17 cellular contexts compared by ENCODE assay signal in genomic region chr18:80202-80601, GRCh38. TPM values are rescaled to one million over a fixed set of nuclear protein-coding genes. Genes with fewer than 3 reads are reported as not detected.
"Had no signal": no experiment of that assay in that cellular context is flagged by ENCODE, and none has a peak within 500 bp of the region (broad histone marks: within the 10 kb centered on the region; RNA-seq: fewer than 3 reads in every experiment).

No MANE protein-coding gene starts in this region.

RNA-seq across cellular contexts. Expression of gene TUBB8B, which starts 30.8 kb away (rescaled TPM):
- total RNA-seq: activated naive CD4-positive, alpha-beta T cell treated with anti-CD3 and anti-CD28 coated beads for 36 hours; activated naive CD4-positive, alpha-beta T cell treated with anti-CD3 and anti-CD28 coated beads, Interleukin-2, amount 50 U/mL, for 72 hours; activated naive CD8-positive, alpha-beta T cell treated with anti-CD3 and anti-CD28 coated beads for 36 hours; activated naive CD8-positive, alpha-beta T cell treated with anti-CD3 and anti-CD28 coated beads, Interleukin-2, amount 10 ng/mL, durations not matched to agents 7 days and 5 days; activated T-cell treated with anti-CD3 and anti-CD28 coated beads, Interleukin-2, amount 50 U/mL, for 4 hours; activated T-cell treated with anti-CD3 and anti-CD28 coated beads, Interleukin-2, amount 50 U/mL, for 72 hours; activated T-helper 1 cell treated with anti-CD3 and anti-CD28 coated beads, Interleukin-12 subunit alpha, Interleukin-12 subunit beta, Interleukin-2, Interleukin-4 antibody, amounts not matched to agents 30 ng/mL and 10 ng/mL and 1 ng/mL, durations not matched to agents 14 hours and 24 hours and 36 hours; activated T-helper 2 cell treated with anti-CD3 and anti-CD28 coated beads, Interferon-gamma antibody, Interleukin-2, Interleukin-4, amounts not matched to agents 10 μg/mL and 5 μg/mL and 100 μg/mL, durations not matched to agents 14 hours and 24 hours and 36 hours; aorta; ascending aorta; astrocyte; body of pancreas; bronchial epithelial cell; cardiac muscle cell; cardiac septum; cerebellum; chondrocyte had no signal
- polyA plus RNA-seq: aorta, cardiac muscle cell had no signal
